Comparison of ENCODE assay signal across 11 cellular contexts in the genomic region with DNA sequence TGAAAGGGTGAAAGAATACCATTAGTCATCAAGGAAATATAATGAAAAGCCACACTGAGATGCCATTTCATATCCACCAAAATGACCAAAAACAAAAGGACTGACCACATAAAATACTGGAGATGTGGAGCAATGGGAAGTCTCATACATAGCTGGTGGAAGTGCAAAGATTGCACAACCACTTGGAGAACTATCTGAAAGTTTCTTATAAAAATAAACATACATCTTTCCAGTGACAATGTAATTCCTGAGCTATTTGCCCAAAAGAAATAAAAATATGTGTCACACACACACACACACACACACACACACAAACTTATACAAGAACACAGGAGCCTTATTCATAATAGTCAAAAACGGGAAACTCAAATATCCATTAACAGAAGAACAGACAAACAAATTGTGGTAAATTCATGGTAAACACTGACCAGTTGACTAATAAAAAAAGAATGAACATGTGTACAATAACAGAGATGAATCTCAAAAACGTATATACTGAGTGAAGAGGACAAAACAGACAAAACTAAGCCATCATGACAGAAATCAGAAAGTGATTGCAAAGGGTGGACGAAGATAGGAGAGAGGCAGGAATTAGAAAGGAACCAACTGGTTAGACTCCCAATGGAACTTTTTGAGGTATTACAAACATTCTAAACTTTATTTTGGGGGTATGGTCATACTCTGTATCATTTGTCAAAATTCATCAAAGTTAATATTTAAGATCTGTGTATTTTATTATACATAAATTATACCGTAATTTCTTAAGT. TPM values are rescaled to one million over a fixed set of nuclear protein-coding genes. Genes with fewer than 3 reads are reported as not detected.
DNase-seq lines count a peak whose midpoint lies in the region; ATAC-seq and TF ChIP-seq lines count a peak whose summit lies in the region.
"Had no signal": no experiment of that assay in that cellular context is flagged by ENCODE, and none has a peak within 500 bp of the region (broad histone marks: within the 10 kb centered on the region; RNA-seq: fewer than 3 reads in every experiment).

No MANE protein-coding gene starts in this region.

- H3K4me1 Mint-ChIP-seq in nephron: peaks cover 42% of the 10 kb centered on the region
- H3K4me1 Mint-ChIP-seq in activated T-helper 1 cell treated with anti-CD3 and anti-CD28 coated beads, Interleukin-12 subunit alpha, Interleukin-12 subunit beta, Interleukin-2, Interleukin-4 antibody, amounts not matched to agents 30 ng/mL and 10 ng/mL and 1 ng/mL, durations not matched to agents 14 hours and 24 hours and 36 hours (ENCODE audit: low read depth): peaks cover 21% of the 10 kb centered on the region

- ATAC-seq in HG02642 (IDR thresholded peaks at IDR 0.05; ENCODE audit: poor library complexity, unreplicated experiment): no peak
- no peak for ATAC-seq in GM18873 (IDR thresholded peaks at IDR 0.05; ENCODE audit: low FRiP score, unreplicated experiment)
- ATAC-seq in GM18870 (IDR thresholded peaks at IDR 0.05; ENCODE audit: unreplicated experiment): no peak

- intact Hi-C loops in activated T-helper 1 cell treated with anti-CD3 and anti-CD28 coated beads, Interleukin-12 subunit alpha, Interleukin-12 subunit beta, Interleukin-2, Interleukin-4 antibody, amounts not matched to agents 30 ng/mL and 10 ng/mL and 1 ng/mL, durations not matched to agents 14 hours and 24 hours and 36 hours (cut with micrococcal nuclease): no loop called here

- in situ Hi-C loops in Caki2 (cut with HindIII; ENCODE audit: low pct_unique_long_range_greater_than_20kb, low sequenced_read_pairs): no loop called here

- no peak for TF ChIP-seq CTCF in nephron (IDR thresholded peaks at IDR 0.05; ENCODE audit: unreplicated experiment in 3 of 3)

- H3K36me3 Mint-ChIP-seq in nephron (ENCODE audit: low read depth): peaks cover 25% of the 10 kb centered on the region
- H3K36me3 Mint-ChIP-seq in activated T-helper 1 cell treated with anti-CD3 and anti-CD28 coated beads, Interleukin-12 subunit alpha, Interleukin-12 subunit beta, Interleukin-2, Interleukin-4 antibody, amounts not matched to agents 30 ng/mL and 10 ng/mL and 1 ng/mL, durations not matched to agents 14 hours and 24 hours and 36 hours (ENCODE audit: low read depth): peaks cover 7% of the 10 kb centered on the region

- no peak overlapping the region for H3K4me3 Mint-ChIP-seq in nephron
- no peak overlapping the region for H3K4me3 Mint-ChIP-seq in activated T-helper 1 cell treated with anti-CD3 and anti-CD28 coated beads, Interleukin-12 subunit alpha, Interleukin-12 subunit beta, Interleukin-2, Interleukin-4 antibody, amounts not matched to agents 30 ng/mL and 10 ng/mL and 1 ng/mL, durations not matched to agents 14 hours and 24 hours and 36 hours

- peak overlapping the region; percentile 6 to 49 (median 42) for H3K27ac Mint-ChIP-seq in nephron
- no peak overlapping the region for H3K27ac Mint-ChIP-seq in activated T-helper 1 cell treated with anti-CD3 and anti-CD28 coated beads, Interleukin-12 subunit alpha, Interleukin-12 subunit beta, Interleukin-2, Interleukin-4 antibody, amounts not matched to agents 30 ng/mL and 10 ng/mL and 1 ng/mL, durations not matched to agents 14 hours and 24 hours and 36 hours

- no peaks in the 10 kb centered on the region for H3K27me3 Mint-ChIP-seq in nephron (ENCODE audit: low read depth)
- no peaks in the 10 kb centered on the region for H3K27me3 Mint-ChIP-seq in activated T-helper 1 cell treated with anti-CD3 and anti-CD28 coated beads, Interleukin-12 subunit alpha, Interleukin-12 subunit beta, Interleukin-2, Interleukin-4 antibody, amounts not matched to agents 30 ng/mL and 10 ng/mL and 1 ng/mL, durations not matched to agents 14 hours and 24 hours and 36 hours (ENCODE audit: insufficient read depth)

- DNase-seq in Caki2 (ENCODE audit: low read depth): peak; percentile 84
- DNase-seq in NAMALWA (ENCODE audit: low spot score): peak; percentile 26
- DNase-seq in dermis blood vessel endothelial cell: peak; percentile 65
- no peak for DNase-seq in activated T-helper 1 cell treated with anti-CD3 and anti-CD28 coated beads, Interleukin-12 subunit alpha, Interleukin-12 subunit beta, Interleukin-2, Interleukin-4 antibody, amounts not matched to agents 30 ng/mL and 10 ng/mL and 1 ng/mL, durations not matched to agents 14 hours and 24 hours and 36 hours (ENCODE audit: low spot score)
- DNase-seq: activated T-cell treated with anti-CD3 and anti-CD28 coated beads for 4 hours, cortex of kidney, NCI-H2171 treated with DMSO at 0.1 percent for 48 hours had no signal

- peaks cover 10% of the 10 kb centered on the region for H3K9me3 Mint-ChIP-seq in nephron
- peaks cover 8% of the 10 kb centered on the region for H3K9me3 Mint-ChIP-seq in activated T-helper 1 cell treated with anti-CD3 and anti-CD28 coated beads, Interleukin-12 subunit alpha, Interleukin-12 subunit beta, Interleukin-2, Interleukin-4 antibody, amounts not matched to agents 30 ng/mL and 10 ng/mL and 1 ng/mL, durations not matched to agents 14 hours and 24 hours and 36 hours

RNA-seq across cellular contexts. Expression of a gene that starts 21.5 kb away (rescaled TPM):
- total RNA-seq in Caki2 (2014; rRNA removed; shearing (Covaris generic); ENCODE audit: low replicate concordance): 3.9 and 4.1 TPM in 2 replicates
- 12.4 and 19.8 TPM in 2 replicates for total RNA-seq in dermis blood vessel endothelial cell
- total RNA-seq in activated T-helper 1 cell treated with anti-CD3 and anti-CD28 coated beads, Interleukin-12 subunit alpha, Interleukin-12 subunit beta, Interleukin-2, Interleukin-4 antibody, amounts not matched to agents 30 ng/mL and 10 ng/mL and 1 ng/mL, durations not matched to agents 14 hours and 24 hours and 36 hours: 7.3 and 7.5 TPM in 2 replicates
